In genomic region chr1:30850607-30851006, GRCh38 we compare ENCODE assay signal across 22 cellular contexts. TPM values are rescaled to one million over a fixed set of nuclear protein-coding genes. Genes with fewer than 3 reads are reported as not detected.
DNase-seq lines count a peak whose midpoint lies in the region; ATAC-seq, FAIRE-seq and TF ChIP-seq lines count a peak whose summit lies in the region.
"Had no signal": no experiment of that assay in that cellular context is flagged by ENCODE, and none has a peak within 500 bp of the region (broad histone marks: within the 10 kb centered on the region; RNA-seq: fewer than 3 reads in every experiment).

No MANE protein-coding gene starts in this region.

- H3K27me3 ChIP-seq in HepG2 (ENCODE audit: control insufficient read depth in 1 of 2, insufficient read depth in 2 of 2, low read length in 2 of 2) (peaks cover 0 to 2% of the 10 kb centered on the region in 2 experiments; a peak in 2 of 5 replicates), right lobe of liver (no peaks in the 10 kb centered on the region), K562 (ENCODE audit: control insufficient read depth in 2 of 2, insufficient read depth in 2 of 2, low read length in 2 of 2) (peaks cover 3 to 19% of the 10 kb centered on the region in 2 experiments; a peak in 2 of 5 replicates)

- no peaks in the 10 kb centered on the region for H3K36me3 Mint-ChIP-seq in neural crest cell (ENCODE audit: low read depth)
- H3K36me3 Mint-ChIP-seq: CD8-positive, alpha-beta memory T cell had no signal

- H3K4me1 ChIP-seq in HepG2 (ENCODE audit: insufficient read depth, low read length) (peaks cover 40% of the 10 kb centered on the region), right lobe of liver (no peaks in the 10 kb centered on the region), K562 (replicated peaks in 1 of 2; ENCODE audit: control insufficient read depth in 2 of 2, insufficient read depth in 2 of 2, low read length in 2 of 2) (peaks cover 9 to 16% of the 10 kb centered on the region in 2 experiments)

- no peak for ATAC-seq in HepG2
- no peak for ATAC-seq in right lobe of liver
- no peak for ATAC-seq in K562
- ATAC-seq: GM12878 had no signal

- no peak overlapping the region for H3K4me3 Mint-ChIP-seq in neural crest cell
- H3K4me3 Mint-ChIP-seq: B cell; CD4-positive, alpha-beta T cell; CD8-positive, alpha-beta memory T cell had no signal

- H3K27ac ChIP-seq in HepG2 (ENCODE audit: extremely low read length, insufficient read depth, low read length): no peak overlapping the region
- no peak overlapping the region for H3K27ac ChIP-seq in right lobe of liver
- H3K27ac ChIP-seq in K562 (ENCODE audit: extremely low read depth, low read depth, low read length): no peak overlapping the region
- H3K27ac ChIP-seq: 22Rv1, BLaER1, C4-2B had no signal

- H3K4me1 Mint-ChIP-seq in neural crest cell: peaks cover 61% of the 10 kb centered on the region

- H3K4me2 ChIP-seq in HepG2 (ENCODE audit: low read depth, low read length): no peak overlapping the region
- no peak overlapping the region for H3K4me2 ChIP-seq in K562 (ENCODE audit: insufficient read depth, low read length)

- H3K79me2 ChIP-seq in HepG2 (ENCODE audit: insufficient read depth, low read length) (no peaks in the 10 kb centered on the region), K562 (ENCODE audit: control insufficient read depth, insufficient read depth, low read length) (no peaks in the 10 kb centered on the region)

- H3K9me3 ChIP-seq in HepG2 (ENCODE audit: low read length) (no peaks in the 10 kb centered on the region), right lobe of liver (no peaks in the 10 kb centered on the region), K562 (replicated peaks; ENCODE audit: control insufficient read depth, insufficient read depth, low read depth, low read length) (no peaks in the 10 kb centered on the region)
- H3K9me3 ChIP-seq: BLaER1 had no signal

- TF ChIP-seq EP300 in HepG2 (IDR thresholded peaks at IDR 0.05; ENCODE audit: low read depth in 2 of 2, low read length in 2 of 2) (no peak), HepG2 (CRISPR knock-in tag; IDR thresholded peaks at IDR 0.05; ENCODE audit: borderline replicate concordance) (no peak), K562 (IDR thresholded peaks at IDR 0.05; ENCODE audit: low read length) (no peak)

- no peaks in the 10 kb centered on the region for H3K27me3 Mint-ChIP-seq in neural crest cell (ENCODE audit: low read depth)

- CTCF ChIA-PET in HepG2 (lab: Yijun Ruan, JAX; ENCODE audit: low intra/inter-chr PET ratio, low total read pairs) (no interaction called here), K562 (lab: Yijun Ruan, JAX; ENCODE audit: low intra/inter-chr PET ratio) (no interaction called here)

- in situ Hi-C loops in HepG2 (cut with HindIII; ENCODE audit: extremely low pct_ligation_motif_present, low pct_unique_long_range_greater_than_20kb) (no loop called here), K562 (cut with MboI) (no loop called here), G401 (cut with HindIII; ENCODE audit: low sequenced_read_pairs) (no loop called here)

- no peak overlapping the region for H3K4me3 ChIP-seq in HepG2 (replicated peaks in 1 of 3; ENCODE audit: insufficient read depth in 1 of 3, low read depth in 2 of 3, low read length in 3 of 3)
- H3K4me3 ChIP-seq in right lobe of liver: no peak overlapping the region
- no peak overlapping the region for H3K4me3 ChIP-seq in K562
- H3K4me3 ChIP-seq: BLaER1, GM12878 had no signal

- H3K9me1 ChIP-seq in K562 (ENCODE audit: control insufficient read depth, insufficient read depth, low read length): no peaks in the 10 kb centered on the region

- no peak for TF ChIP-seq POLR2A in HepG2 (IDR thresholded peaks at IDR 0.05; ENCODE audit: insufficient read depth in 1 of 2, low read depth in 2 of 2, low read length in 2 of 2)
- TF ChIP-seq POLR2A in right lobe of liver (IDR thresholded peaks at IDR 0.05): no peak
- no peak for TF ChIP-seq POLR2A in K562 (conservative IDR thresholded peaks at IDR 0.05)

- no peak overlapping the region for H3K9ac ChIP-seq in HepG2 (ENCODE audit: insufficient read depth, low read depth, low read length)
- H3K9ac ChIP-seq in K562 (ENCODE audit: insufficient read depth in 1 of 2, low read depth in 2 of 2, low read length in 2 of 2): no peak overlapping the region
- H3K9ac ChIP-seq: BLaER1 had no signal

- TF ChIP-seq RAD21 in HepG2 (CRISPR knock-in tag; IDR thresholded peaks at IDR 0.05) (no peak), K562 (CRISPR knock-in tag; conservative IDR thresholded peaks at IDR 0.05 in 1 of 2, IDR thresholded peaks at IDR 0.05 in 1 of 2) (no peak)

- no peak for FAIRE-seq in HepG2 (lab: Jason Lieb, UNC)
- no peak for FAIRE-seq in K562 (lab: Jason Lieb, UNC)
- no peak for FAIRE-seq in urothelium cell line (lab: Jason Lieb, UNC)
- FAIRE-seq: A204.1, GM12878, GM19239 had no signal

- WGBS in HepG2 (ENCODE audit: low lambda C conversion rate): 26% methylated on average over 2 of the region's 2 CpGs
- no CpG with 5 or more reads among the region's 2 CpGs for WGBS in right lobe of liver (ENCODE audit: insufficient coverage, low coverage, low lambda C conversion rate, missing lambda C conversion rate)
- 47% methylated on average over 2 of the region's 2 CpGs for whole genome bisulfite sequencing in K562 (ENCODE audit: insufficient coverage, low coverage, missing lambda C conversion rate)

- H3K36me3 ChIP-seq in HepG2 (replicated peaks in 1 of 2; ENCODE audit: control insufficient read depth in 1 of 2, insufficient read depth in 2 of 2, low read length in 2 of 2): no peaks in the 10 kb centered on the region
- no peaks in the 10 kb centered on the region for H3K36me3 ChIP-seq in right lobe of liver
- H3K36me3 ChIP-seq in K562 (ENCODE audit: control insufficient read depth, insufficient read depth, low read length): no peaks in the 10 kb centered on the region
- H3K36me3 ChIP-seq: BLaER1 had no signal

- no TSS peak for BruUV-seq in HepG2 (replicated peaks; lab: Mats Ljungman, UMichigan)
- no TSS peak for BruUV-seq in K562 (replicated peaks; lab: Mats Ljungman, UMichigan)

- POLR2A ChIA-PET in HepG2 (lab: Yijun Ruan, JAX): no interaction called here
- POLR2A ChIA-PET in K562 (lab: Yijun Ruan, JAX): no interaction called here

- H3K27ac Mint-ChIP-seq in neural crest cell (ENCODE audit: unreplicated experiment): peak overlapping the region; percentile 41
- H3K27ac Mint-ChIP-seq: B cell; CD4-positive, alpha-beta T cell; CD8-positive, alpha-beta memory T cell had no signal

- no peak overlapping the region for H2AFZ ChIP-seq in HepG2 (ENCODE audit: low read length)
- no peak overlapping the region for H2AFZ ChIP-seq in K562 (ENCODE audit: low read depth, low read length)

- no peak for DNase-seq in HepG2 (ENCODE audit: low spot score)
- no peak for DNase-seq in right lobe of liver
- no peak for DNase-seq in K562 (ENCODE audit: extremely low read depth in 1 of 4, low spot score in 3 of 4)
- DNase-seq in neural crest cell (ENCODE audit: low read depth, low spot score): no peak
- DNase-seq in urothelium cell line (ENCODE audit: low spot score): no peak
- no peak for DNase-seq in kidney glomerular epithelial cell (lab: John Stamatoyannopoulos, UW)
- no peak for DNase-seq in G401 (ENCODE audit: low spot score)
- DNase-seq: CD4-positive, alpha-beta T cell; CD8-positive, alpha-beta memory T cell; DMS53; DMS79 treated with DMSO at 0.1 percent for 48 hours; GDM1; GOT3; H7; HCEC 1CT had no signal

- no peak for TF ChIP-seq CTCF in HepG2 (CRISPR knock-in tag; IDR thresholded peaks at IDR 0.05)
- no peak for TF ChIP-seq CTCF in right lobe of liver (IDR thresholded peaks at IDR 0.05)
- no peak for TF ChIP-seq CTCF in K562 (IDR thresholded peaks at IDR 0.05 in 2 of 3, conservative IDR thresholded peaks at IDR 0.05 in 1 of 3; ENCODE audit: insufficient read depth in 2 of 3, low read depth in 1 of 3, low read length in 3 of 3)
- no peak for TF ChIP-seq CTCF in neural crest cell (conservative IDR thresholded peaks at IDR 0.05)

- H3K9me3 Mint-ChIP-seq in neural crest cell: no peaks in the 10 kb centered on the region
- H3K9me3 Mint-ChIP-seq: CD4-positive, alpha-beta T cell; CD8-positive, alpha-beta memory T cell had no signal

- no peaks in the 10 kb centered on the region for H4K20me1 ChIP-seq in HepG2 (ENCODE audit: insufficient read depth, low read length)
- no peaks in the 10 kb centered on the region for H4K20me1 ChIP-seq in K562 (replicated peaks; ENCODE audit: control insufficient read depth, insufficient read depth, low read length)

- intact Hi-C loops in HepG2 (cut with micrococcal nuclease; ENCODE audit: unreplicated experiment): no loop called here
- intact Hi-C loops in right lobe of liver (cut with DNase I): no loop called here
- intact Hi-C loops in K562 (cut with micrococcal nuclease): no loop called here

RNA-seq across cellular contexts. Expression of gene SDC3, which starts 58.0 kb away (rescaled TPM):
- total RNA-seq in HepG2 (2016; rRNA removed; fragmentation: Illumina TruSeq; extraction: Trizol): 0.18 and 0.49 TPM in 2 replicates
- total RNA-seq in HepG2 (2016; cell fraction: cytosol; rRNA removed; fragmentation: Illumina TruSeq; extraction: Trizol; ENCODE audit: low read depth): 0.10 and 0.26 TPM in 2 replicates
- total RNA-seq in HepG2 (2016; cell fraction: insoluble cytoplasmic fraction; rRNA removed; fragmentation: Illumina TruSeq; extraction: Trizol): 0.25 and 0.61 TPM in 2 replicates
- total RNA-seq in HepG2 (2016; cell fraction: membrane; rRNA removed; fragmentation: Illumina TruSeq; extraction: Trizol): 0.24 and 0.40 TPM in 2 replicates
- total RNA-seq in HepG2 (2016; cell fraction: nucleus; rRNA removed; fragmentation: Illumina TruSeq; extraction: Trizol): 0.47 and 0.78 TPM in 2 replicates
- polyA plus RNA-seq in HepG2 (2011; rRNA removed): 0.84 and 0.85 TPM in 2 replicates
- polyA plus RNA-seq in HepG2 (2011; cell fraction: cytosol; rRNA removed): 0.64 and 0.74 TPM in 2 replicates
- polyA plus RNA-seq in HepG2 (2011; cell fraction: nucleus; rRNA removed): 1.3 and 1.4 TPM in 2 replicates
- 0.98 and 2.3 TPM in 2 replicates for polyA plus RNA-seq in HepG2 (2012)
- polyA plus RNA-seq in HepG2 (2016; cell fraction: cytosol; fragmentation: Illumina TruSeq; extraction: Trizol; ENCODE audit: low read depth): 0.11 and 0.24 TPM in 2 replicates
- 0.69 and 0.96 TPM in 2 replicates for polyA plus RNA-seq in HepG2 (2016; cell fraction: insoluble cytoplasmic fraction; fragmentation: Illumina TruSeq; extraction: Trizol; ENCODE audit: low read depth)
- polyA plus RNA-seq in HepG2 (2016; cell fraction: membrane; fragmentation: Illumina TruSeq; extraction: Trizol; ENCODE audit: low read depth): 0.35 and 0.79 TPM in 2 replicates
- 1.5 and 1.7 TPM in 2 replicates for polyA plus RNA-seq in HepG2 (2016; cell fraction: nucleus; fragmentation: Illumina TruSeq; extraction: Trizol; ENCODE audit: insufficient read depth, low read depth)
- 1.8 and 6.1 TPM in 2 replicates for polyA minus RNA-seq in HepG2 (2011; rRNA and poly(A)+ RNA removed; ENCODE audit: low replicate concordance)
- polyA minus RNA-seq in HepG2 (2011; cell fraction: cytosol; rRNA and poly(A)+ RNA removed): 0.89 and 2.0 TPM in 2 replicates
- 0.37 and 0.77 TPM in 2 replicates for polyA minus RNA-seq in HepG2 (2011; cell fraction: nucleus; rRNA and poly(A)+ RNA removed)
- total RNA-seq in right lobe of liver: 10 to 100 TPM; 13.8 to 45.7 (median 16.2) TPM
- total RNA-seq in K562 (2011; cell fraction: chromatin; rRNA removed; ENCODE audit: low replicate concordance): 13.1 and 24.6 TPM in 2 replicates
- total RNA-seq in K562 (2011; cell fraction: nucleolus; rRNA removed): 24.0 and 32.2 TPM in 2 replicates
- total RNA-seq in K562 (2011; cell fraction: nucleoplasm; rRNA removed): 29.8 and 31.2 TPM in 2 replicates
- total RNA-seq in K562 (2014; rRNA removed): 12.1 and 20.7 TPM in 2 replicates
- 8.6 and 9.0 TPM in 2 replicates for total RNA-seq in K562 (2014; rRNA removed; fragmentation: Illumina TruSeq; extraction: Trizol)
- total RNA-seq in K562 (2015; rRNA removed; fragmentation: Illumina TruSeq; extraction: Trizol): 17.6 and 18.3 TPM in 2 replicates
- total RNA-seq in K562 (2021): 39.4 and 44.1 TPM in 2 replicates
- polyA plus RNA-seq in K562 (2011; rRNA removed): 6.5 and 8.9 TPM in 2 replicates
- polyA plus RNA-seq in K562 (2011; cell fraction: cytosol; rRNA removed): 8.4 and 12.2 TPM in 2 replicates
- polyA plus RNA-seq in K562 (2011; cell fraction: nucleus; rRNA removed): 15.0 and 19.6 TPM in 2 replicates
- polyA plus RNA-seq in K562 (2012): 39.4 and 99.6 TPM in 2 replicates
- polyA plus RNA-seq in K562 (2014; fragmentation: Illumina TruSeq; extraction: Trizol): 30.5 and 39.3 TPM in 2 replicates
- polyA plus RNA-seq in K562 (2014; fragmentation: Nextera tagmentation; extraction: Ambion mirVana): under 1 TPM; 0.38 to 0.56 TPM
- 20.4 and 24.5 TPM in 2 replicates for polyA plus RNA-seq in K562 (2014; rRNA removed)
- 4.6 and 6.4 TPM in 2 replicates for polyA minus RNA-seq in K562 (2011; rRNA and poly(A)+ RNA removed)
- polyA minus RNA-seq in K562 (2011; cell fraction: cytosol; rRNA and poly(A)+ RNA removed): 12.1 and 19.4 TPM in 2 replicates
- polyA minus RNA-seq in K562 (2011; cell fraction: nucleus; rRNA and poly(A)+ RNA removed): 3.4 and 3.8 TPM in 2 replicates
- 116 and 129 TPM in 2 replicates for total RNA-seq in neural crest cell
- 23.0 and 26.6 TPM in 2 replicates for total RNA-seq in G401 (2014; rRNA removed; shearing (Covaris generic))
- polyA plus RNA-seq: CD8-positive, alpha-beta memory T cell had no signal

Comparison
In these comparisons a context has a peak if more than half of its experiments do, and no peak if none do; other contexts are left out.
1. RNA of gene SDC3, which starts 58.0 kb away (total RNA-seq): 116 to 129 TPM in neural crest cell, 23.0 to 26.6 TPM in G401, 8.6 to 44.1 TPM in K562 and 13.8 to 45.7 TPM in right lobe of liver; 0.10 to 0.78 TPM in HepG2; every median in the first group is over 4 times any median in the second.
2. Of the 241 proteins assayed by ChIP-seq in both HepG2 and K562: peak only in HepG2: none; only in K562: ADNP and ESRRA; in both: none; in neither: 238; mixed calls (peak in some experiments, not most) for 1.